In the genomic region with DNA sequence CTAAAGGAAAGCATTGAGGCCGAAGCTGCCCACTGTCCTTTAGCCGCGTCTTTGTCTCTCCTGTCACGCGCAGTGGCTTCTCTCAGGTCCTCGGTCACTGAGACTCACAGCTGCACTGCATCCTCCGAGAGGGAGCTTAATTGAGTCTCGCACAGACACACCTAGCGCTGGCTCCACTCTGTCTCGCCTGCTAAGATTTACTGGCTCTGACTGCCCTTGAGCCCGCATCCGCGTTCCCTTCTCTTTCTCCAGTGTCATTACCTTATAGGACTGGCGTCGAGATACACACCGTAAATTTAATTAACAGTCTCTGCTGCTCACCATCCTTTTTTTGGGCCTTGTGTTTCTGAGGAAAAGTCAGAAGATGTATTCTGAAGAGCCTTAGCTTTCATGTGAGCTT, we compare ENCODE assay signal across 15 cellular contexts. TPM values are rescaled to one million over a fixed set of nuclear protein-coding genes. Genes with fewer than 3 reads are reported as not detected.
DNase-seq lines count a peak whose midpoint lies in the region; ATAC-seq and TF ChIP-seq lines count a peak whose summit lies in the region.
"Had no signal": no experiment of that assay in that cellular context is flagged by ENCODE, and none has a peak within 500 bp of the region (broad histone marks: within the 10 kb centered on the region; RNA-seq: fewer than 3 reads in every experiment).

No MANE protein-coding gene starts in this region.

- no peak for TF ChIP-seq CTCF in HFFc6 (IDR thresholded peaks at IDR 0.05)
- no peak for TF ChIP-seq CTCF in glutamatergic neuron (IDR thresholded peaks at IDR 0.05; ENCODE audit: partially characterized antibody, unreplicated experiment)

- no peak for DNase-seq in activated CD4-positive, alpha-beta T cell treated with anti-CD3 and anti-CD28 coated beads for 36 hours
- no peak for DNase-seq in activated CD4-positive, alpha-beta T cell treated with anti-CD3 and anti-CD28 coated beads, Interleukin-2, amount 50 U/mL, for 4 hours
- no peak for DNase-seq in HFFc6
- DNase-seq in glutamatergic neuron = no peak
- no peak for DNase-seq in NCI-H2081 treated with DMSO at 0.1 percent for 48 hours (lab: John Stamatoyannopoulos, UW)
- no peak for DNase-seq in DMS114 treated with DMSO at 0.1 percent for 48 hours (lab: John Stamatoyannopoulos, UW; ENCODE audit: unreplicated experiment)
- no peak for DNase-seq in erythroblast (lab: John Stamatoyannopoulos, UW)
- DNase-seq: activated CD8-positive, alpha-beta T cell treated with anti-CD3 and anti-CD28 coated beads for 36 hours; anterior cingulate cortex; NCI-H2029; NK-92 treated with Interleukin-12 subunit alpha and Interleukin-12 subunit beta, amount 100 ng/mL, for 24 hours; nucleus accumbens had no signal

- no peak overlapping the region for H3K9ac ChIP-seq in rectal smooth muscle tissue (ENCODE audit: low read length)

- H3K4me1 Mint-ChIP-seq in activated CD4-positive, alpha-beta T cell treated with anti-CD3 and anti-CD28 coated beads for 36 hours = peaks cover 41% of the 10 kb centered on the region
- peaks cover 33% of the 10 kb centered on the region for H3K4me1 Mint-ChIP-seq in HFFc6 (ENCODE audit: low read depth)
- peaks cover 25% of the 10 kb centered on the region for H3K4me1 Mint-ChIP-seq in glutamatergic neuron (ENCODE audit: low read depth, unreplicated experiment)

- intact Hi-C loops in activated CD4-positive, alpha-beta T cell treated with anti-CD3 and anti-CD28 coated beads for 36 hours (cut with DNase I, micrococcal nuclease) = loop anchor here in 1 of 2 experiments (1.0 kb wide), 1 partner anchor 17 kb away; no protein-coding TSS in a partner anchor

- no peaks in the 10 kb centered on the region for H3K27me3 ChIP-seq in rectal smooth muscle tissue (ENCODE audit: control insufficient read depth, insufficient read depth, low read length)
- H3K27me3 ChIP-seq: hepatocyte had no signal

- H3K36me3 ChIP-seq in rectal smooth muscle tissue (ENCODE audit: control insufficient read depth, insufficient read depth, low read length) = no peaks in the 10 kb centered on the region

- H3K9me3 Mint-ChIP-seq in activated CD4-positive, alpha-beta T cell treated with anti-CD3 and anti-CD28 coated beads for 36 hours (ENCODE audit: low read depth) = no peaks in the 10 kb centered on the region
- H3K9me3 Mint-ChIP-seq in HFFc6 (no peaks in the 10 kb centered on the region), glutamatergic neuron (ENCODE audit: unreplicated experiment) (peaks cover 2% of the 10 kb centered on the region)
- H3K9me3 Mint-ChIP-seq: activated CD8-positive, alpha-beta T cell treated with anti-CD3 and anti-CD28 coated beads for 36 hours; CD8-positive, alpha-beta memory T cell had no signal

- no peak overlapping the region for H3K4me3 ChIP-seq in rectal smooth muscle tissue (ENCODE audit: low read length)
- H3K4me3 ChIP-seq: hepatocyte had no signal

- peaks cover 29% of the 10 kb centered on the region for H3K36me3 Mint-ChIP-seq in activated CD4-positive, alpha-beta T cell treated with anti-CD3 and anti-CD28 coated beads for 36 hours (ENCODE audit: low read depth)
- H3K36me3 Mint-ChIP-seq in HFFc6 (ENCODE audit: low read depth) = peaks cover 21% of the 10 kb centered on the region
- no peaks in the 10 kb centered on the region for H3K36me3 Mint-ChIP-seq in glutamatergic neuron (ENCODE audit: unreplicated experiment)

- peak overlapping the region; percentile 49 for H3K27ac Mint-ChIP-seq in activated CD4-positive, alpha-beta T cell treated with anti-CD3 and anti-CD28 coated beads for 36 hours
- peak overlapping the region; percentile 49; the same call in 1 of the 2 replicates for H3K27ac Mint-ChIP-seq in HFFc6
- H3K27ac Mint-ChIP-seq in glutamatergic neuron (ENCODE audit: unreplicated experiment) = peak overlapping the region; percentile 20
- H3K27ac Mint-ChIP-seq: activated CD8-positive, alpha-beta T cell treated with anti-CD3 and anti-CD28 coated beads for 36 hours had no signal

- no peak overlapping the region for H3K4me3 Mint-ChIP-seq in activated CD4-positive, alpha-beta T cell treated with anti-CD3 and anti-CD28 coated beads for 36 hours
- H3K4me3 Mint-ChIP-seq in HFFc6 (no peak overlapping the region), glutamatergic neuron (ENCODE audit: unreplicated experiment) (no peak overlapping the region)
- H3K4me3 Mint-ChIP-seq: activated CD8-positive, alpha-beta T cell treated with anti-CD3 and anti-CD28 coated beads for 36 hours; CD8-positive, alpha-beta memory T cell had no signal

- peaks cover 53% of the 10 kb centered on the region for H3K4me1 ChIP-seq in rectal smooth muscle tissue (ENCODE audit: control insufficient read depth, insufficient read depth, low read length)

- CTCF ChIA-PET in activated CD4-positive, alpha-beta T cell treated with anti-CD3 and anti-CD28 coated beads for 36 hours (lab: Charles Lee) = interaction anchor here (0.8 to 1.0 kb wide), 2 partner anchors 125 to 374 kb away, joined by 3 to 5 read pairs; no protein-coding TSS in a partner anchor

- TF ChIP-seq POLR2A in erythroblast (IDR thresholded peaks at IDR 0.05; ENCODE audit: low read length) = no peak

- POLR2A ChIA-PET in activated CD4-positive, alpha-beta T cell treated with anti-CD3 and anti-CD28 coated beads for 36 hours (lab: Charles Lee) = no interaction called here

- H3K27ac ChIP-seq in rectal smooth muscle tissue (ENCODE audit: low read depth, low read length) = peak overlapping the region; percentile 80
- H3K27ac ChIP-seq: hepatocyte had no signal

- no peak for ATAC-seq in activated CD4-positive, alpha-beta T cell treated with anti-CD3 and anti-CD28 coated beads for 36 hours
- ATAC-seq: activated CD8-positive, alpha-beta T cell treated with anti-CD3 and anti-CD28 coated beads for 36 hours had no signal

- no peaks in the 10 kb centered on the region for H3K27me3 Mint-ChIP-seq in activated CD4-positive, alpha-beta T cell treated with anti-CD3 and anti-CD28 coated beads for 36 hours
- H3K27me3 Mint-ChIP-seq in HFFc6 (ENCODE audit: insufficient read depth) (no peaks in the 10 kb centered on the region), glutamatergic neuron (ENCODE audit: unreplicated experiment) (peaks cover 2% of the 10 kb centered on the region)
- H3K27me3 Mint-ChIP-seq: activated CD8-positive, alpha-beta T cell treated with anti-CD3 and anti-CD28 coated beads for 36 hours; CD8-positive, alpha-beta memory T cell had no signal

RNA-seq across cellular contexts. Expression of a gene that starts 58.1 kb away (rescaled TPM):
- total RNA-seq in activated CD4-positive, alpha-beta T cell treated with anti-CD3 and anti-CD28 coated beads for 36 hours = 10 to 100 TPM; 17.7 to 19.7 TPM
- 10 to 100 TPM; 44.9 to 51.2 (median 48.5) TPM for total RNA-seq in HFFc6 (2021; fragmentation: NEBNext Ultra II Directional; extraction: Animal tissue kit (Norgen Biotek cat#: 25700))
- 48.2 TPM for total RNA-seq in glutamatergic neuron (ENCODE audit: unreplicated experiment)
